Comparison of ENCODE assay signal across 18 cellular contexts in genomic region chr10:603745-604144, GRCh38.
"Had no signal": no experiment of that assay in that cellular context is flagged by ENCODE, and none has a peak within 500 bp of the region (broad histone marks: within the 10 kb centered on the region; RNA-seq: fewer than 3 reads in every experiment).

No MANE protein-coding gene starts in this region.

- DNase-seq: colonic mucosa; dermis blood vessel endothelial cell; foreskin keratinocyte; immature natural killer cell; left colon; left ventricle myocardium superior; naive thymus-derived CD8-positive, alpha-beta T cell; psoas muscle; retina; right lobe of liver; spleen; stimulated activated CD4-positive, alpha-beta T cell treated with anti-CD3 and anti-CD28 coated beads, Interleukin-15, amount 100 ng/mL, for 24 hours; stimulated activated CD4-positive, alpha-beta T cell treated with anti-CD3 and anti-CD28 coated beads, Interleukin-1b, Interleukin-23, amount 100 ng/mL, for 48 hours; stimulated activated CD4-positive, alpha-beta T cell treated with anti-CD3 and anti-CD28 coated beads, Interleukin-4, amount 100 ng/mL, for 24 hours; stimulated activated naive B cell treated with anti-CD40 and anti-IgM and Interleukin-4, amounts not matched to agents 10 μg/mL and 1 μg/mL and 100 μg/mL, for 72 hours; trophoblast cell had no signal

- ATAC-seq: foreskin keratinocyte; left colon; left ventricle myocardium superior; mucosa of descending colon; naive thymus-derived CD8-positive, alpha-beta T cell; psoas muscle; right lobe of liver; stimulated activated naive B cell treated with anti-CD40 and anti-IgM and Interleukin-4, amounts not matched to agents 10 μg/mL and 1 μg/mL and 100 μg/mL, for 72 hours had no signal

- H3K9me3 Mint-ChIP-seq: immature natural killer cell; naive thymus-derived CD8-positive, alpha-beta T cell; stimulated activated naive B cell treated with anti-CD40 and anti-IgM and Interleukin-4, amounts not matched to agents 10 μg/mL and 1 μg/mL and 100 μg/mL, for 72 hours had no signal

- H3K36me3 Mint-ChIP-seq: immature natural killer cell; naive thymus-derived CD8-positive, alpha-beta T cell; stimulated activated naive B cell treated with anti-CD40 and anti-IgM and Interleukin-4, amounts not matched to agents 10 μg/mL and 1 μg/mL and 100 μg/mL, for 72 hours had no signal

- H3K4me3 Mint-ChIP-seq: immature natural killer cell; naive thymus-derived CD8-positive, alpha-beta T cell; stimulated activated naive B cell treated with anti-CD40 and anti-IgM and Interleukin-4, amounts not matched to agents 10 μg/mL and 1 μg/mL and 100 μg/mL, for 72 hours had no signal

- H3K9me3 ChIP-seq: colonic mucosa, mucosa of descending colon, psoas muscle, right lobe of liver, spleen had no signal

- H3K36me3 ChIP-seq: colonic mucosa, right lobe of liver, spleen had no signal

- H3K27ac Mint-ChIP-seq: immature natural killer cell; naive thymus-derived CD8-positive, alpha-beta T cell; stimulated activated naive B cell treated with anti-CD40 and anti-IgM and Interleukin-4, amounts not matched to agents 10 μg/mL and 1 μg/mL and 100 μg/mL, for 72 hours had no signal

- H3K27me3 ChIP-seq: colonic mucosa, foreskin keratinocyte, right lobe of liver had no signal

- H3K4me3 ChIP-seq: colonic mucosa, mucosa of descending colon, psoas muscle, right lobe of liver, spleen had no signal

- H3K27ac ChIP-seq: colonic mucosa, foreskin keratinocyte, parathyroid adenoma, psoas muscle, right lobe of liver, spleen had no signal

- H3K4me1 ChIP-seq: colonic mucosa, foreskin keratinocyte had no signal
